Comparison of ENCODE assay signal across 1 cellular context in the genomic region with DNA sequence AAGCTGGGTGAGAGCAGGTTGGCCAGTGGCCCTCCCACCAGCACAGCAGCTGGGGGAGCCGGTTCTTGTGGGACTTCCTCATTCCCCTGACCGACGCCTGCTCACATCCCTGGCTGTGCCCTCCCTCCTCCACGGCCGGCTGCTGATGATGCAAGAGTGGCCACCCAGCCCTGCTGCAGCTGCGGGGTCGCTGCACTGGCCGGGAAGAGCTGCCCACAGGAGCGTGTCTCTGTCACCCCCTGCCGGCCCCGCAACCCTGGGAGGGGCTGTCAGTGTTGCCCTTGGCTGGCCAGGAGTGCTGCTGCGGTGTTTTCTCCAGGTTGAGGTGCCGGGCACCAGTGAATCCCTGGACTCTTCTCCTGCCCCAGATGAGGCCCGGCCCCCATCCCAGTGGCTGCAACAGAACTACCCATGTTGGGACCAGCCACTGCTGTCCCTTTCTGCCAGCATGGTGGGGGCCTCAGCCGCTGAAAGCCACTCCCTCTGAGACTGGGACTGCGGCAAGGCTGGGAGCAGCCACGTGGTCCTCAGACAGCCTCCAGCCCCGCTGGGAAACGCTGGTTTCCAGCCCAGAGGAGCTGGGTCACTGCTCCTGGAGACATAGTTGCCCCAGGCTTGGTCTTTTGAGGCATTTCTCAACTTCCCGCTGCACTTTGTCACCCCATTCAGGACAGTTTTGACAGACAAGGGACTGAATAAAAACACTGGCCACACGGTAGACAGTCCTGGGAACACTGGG.
TF ChIP-seq lines count a peak whose summit lies in the region.

No MANE protein-coding gene starts in this region.

TF ChIP-seq in K562, 482 proteins besides CTCF, POLR2A, EP300 and RAD21 (continued from another document and continues in another):
- TF ChIP-seq ZFP1 (CRISPR knock-in tag; IDR thresholded peaks at IDR 0.05) (no peak), SMAD3 (CRISPR knock-in tag; conservative IDR thresholded peaks at IDR 0.05) (no peak), KHSRP (IDR thresholded peaks at IDR 0.05) (no peak), NR2C1 (IDR thresholded peaks at IDR 0.05) (no peak), NR2C1 (tag; IDR thresholded peaks at IDR 0.05) (no peak), FIP1L1 (IDR thresholded peaks at IDR 0.05; ENCODE audit: low read depth, low read length, poor library complexity, severe bottlenecking) (peak; percentile 78), FOXJ3 (CRISPR knock-in tag; IDR thresholded peaks at IDR 0.05) (no peak), CHD4 (IDR thresholded peaks at IDR 0.05; ENCODE audit: insufficient read depth, insufficient replicate concordance, low read depth, low read length, poor library complexity, severe bottlenecking) (no peak), KDM5B (IDR thresholded peaks at IDR 0.05; ENCODE audit: insufficient replicate concordance, low read depth, low read length) (no peak), SIN3B (IDR thresholded peaks at IDR 0.05; ENCODE audit: low read depth) (peak; percentile 19; the same call in 1 of the 2 replicates), RBM22 (IDR thresholded peaks at IDR 0.05; ENCODE audit: low read depth, low read length, poor library complexity, severe bottlenecking) (no peak), MYNN (IDR thresholded peaks at IDR 0.05) (peak; percentile 91), MYNN (CRISPR knock-in tag; IDR thresholded peaks at IDR 0.05) (no peak), GATA2 (CRISPR knock-in tag; IDR thresholded peaks at IDR 0.05) (no peak), STAT5A (IDR thresholded peaks at IDR 0.05; ENCODE audit: borderline replicate concordance, low read length) (no peak), HDAC8 (tag; IDR thresholded peaks at IDR 0.05) (0 out of 2 replicates have a peak, but pooled peaks have one; percentile 29), ZFP36 (IDR thresholded peaks at IDR 0.05; ENCODE audit: low read depth, low read length, partially characterized antibody) (no peak), BACH1 (tag; IDR thresholded peaks at IDR 0.05) (no peak), TEAD2 (tag; IDR thresholded peaks at IDR 0.05) (no peak), ZNF263 (CRISPR knock-in tag; IDR thresholded peaks at IDR 0.05; ENCODE audit: borderline replicate concordance) (peak; percentile 93), SMARCA5 (IDR thresholded peaks at IDR 0.05) (no peak), HLTF (IDR thresholded peaks at IDR 0.05) (no peak), CBX1 (IDR thresholded peaks at IDR 0.05; ENCODE audit: low read depth) (peak; percentile 28; the same call in 1 of the 2 replicates), FOXJ2 (tag; IDR thresholded peaks at IDR 0.05) (no peak), L3MBTL2 (IDR thresholded peaks at IDR 0.05) (peak; percentile 53), ZFX (CRISPR knock-in tag; IDR thresholded peaks at IDR 0.05) (no peak)
- TF ChIP-seq, protein P1, sequence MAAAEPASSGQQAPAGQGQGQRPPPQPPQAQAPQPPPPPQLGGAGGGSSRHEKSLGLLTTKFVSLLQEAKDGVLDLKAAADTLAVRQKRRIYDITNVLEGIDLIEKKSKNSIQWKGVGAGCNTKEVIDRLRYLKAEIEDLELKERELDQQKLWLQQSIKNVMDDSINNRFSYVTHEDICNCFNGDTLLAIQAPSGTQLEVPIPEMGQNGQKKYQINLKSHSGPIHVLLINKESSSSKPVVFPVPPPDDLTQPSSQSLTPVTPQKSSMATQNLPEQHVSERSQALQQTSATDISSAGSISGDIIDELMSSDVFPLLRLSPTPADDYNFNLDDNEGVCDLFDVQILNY (CRISPR knock-in tag; IDR thresholded peaks at IDR 0.05) = no peak
- TF ChIP-seq, protein P2, sequence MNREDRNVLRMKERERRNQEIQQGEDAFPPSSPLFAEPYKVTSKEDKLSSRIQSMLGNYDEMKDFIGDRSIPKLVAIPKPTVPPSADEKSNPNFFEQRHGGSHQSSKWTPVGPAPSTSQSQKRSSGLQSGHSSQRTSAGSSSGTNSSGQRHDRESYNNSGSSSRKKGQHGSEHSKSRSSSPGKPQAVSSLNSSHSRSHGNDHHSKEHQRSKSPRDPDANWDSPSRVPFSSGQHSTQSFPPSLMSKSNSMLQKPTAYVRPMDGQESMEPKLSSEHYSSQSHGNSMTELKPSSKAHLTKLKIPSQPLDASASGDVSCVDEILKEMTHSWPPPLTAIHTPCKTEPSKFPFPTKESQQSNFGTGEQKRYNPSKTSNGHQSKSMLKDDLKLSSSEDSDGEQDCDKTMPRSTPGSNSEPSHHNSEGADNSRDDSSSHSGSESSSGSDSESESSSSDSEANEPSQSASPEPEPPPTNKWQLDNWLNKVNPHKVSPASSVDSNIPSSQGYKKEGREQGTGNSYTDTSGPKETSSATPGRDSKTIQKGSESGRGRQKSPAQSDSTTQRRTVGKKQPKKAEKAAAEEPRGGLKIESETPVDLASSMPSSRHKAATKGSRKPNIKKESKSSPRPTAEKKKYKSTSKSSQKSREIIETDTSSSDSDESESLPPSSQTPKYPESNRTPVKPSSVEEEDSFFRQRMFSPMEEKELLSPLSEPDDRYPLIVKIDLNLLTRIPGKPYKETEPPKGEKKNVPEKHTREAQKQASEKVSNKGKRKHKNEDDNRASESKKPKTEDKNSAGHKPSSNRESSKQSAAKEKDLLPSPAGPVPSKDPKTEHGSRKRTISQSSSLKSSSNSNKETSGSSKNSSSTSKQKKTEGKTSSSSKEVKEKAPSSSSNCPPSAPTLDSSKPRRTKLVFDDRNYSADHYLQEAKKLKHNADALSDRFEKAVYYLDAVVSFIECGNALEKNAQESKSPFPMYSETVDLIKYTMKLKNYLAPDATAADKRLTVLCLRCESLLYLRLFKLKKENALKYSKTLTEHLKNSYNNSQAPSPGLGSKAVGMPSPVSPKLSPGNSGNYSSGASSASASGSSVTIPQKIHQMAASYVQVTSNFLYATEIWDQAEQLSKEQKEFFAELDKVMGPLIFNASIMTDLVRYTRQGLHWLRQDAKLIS (CRISPR knock-in tag; IDR thresholded peaks at IDR 0.05) = peak; percentile 74; the same call in 1 of the 2 replicates
- TF ChIP-seq, protein P3, sequence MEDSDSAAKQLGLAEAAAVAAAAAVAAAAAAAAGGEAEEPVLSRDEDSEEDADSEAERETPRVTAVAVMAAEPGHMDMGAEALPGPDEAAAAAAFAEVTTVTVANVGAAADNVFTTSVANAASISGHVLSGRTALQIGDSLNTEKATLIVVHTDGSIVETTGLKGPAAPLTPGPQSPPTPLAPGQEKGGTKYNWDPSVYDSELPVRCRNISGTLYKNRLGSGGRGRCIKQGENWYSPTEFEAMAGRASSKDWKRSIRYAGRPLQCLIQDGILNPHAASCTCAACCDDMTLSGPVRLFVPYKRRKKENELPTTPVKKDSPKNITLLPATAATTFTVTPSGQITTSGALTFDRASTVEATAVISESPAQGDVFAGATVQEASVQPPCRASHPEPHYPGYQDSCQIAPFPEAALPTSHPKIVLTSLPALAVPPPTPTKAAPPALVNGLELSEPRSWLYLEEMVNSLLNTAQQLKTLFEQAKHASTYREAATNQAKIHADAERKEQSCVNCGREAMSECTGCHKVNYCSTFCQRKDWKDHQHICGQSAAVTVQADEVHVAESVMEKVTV (CRISPR knock-in tag; IDR thresholded peaks at IDR 0.05) = no peak
- TF ChIP-seq, protein P4, sequence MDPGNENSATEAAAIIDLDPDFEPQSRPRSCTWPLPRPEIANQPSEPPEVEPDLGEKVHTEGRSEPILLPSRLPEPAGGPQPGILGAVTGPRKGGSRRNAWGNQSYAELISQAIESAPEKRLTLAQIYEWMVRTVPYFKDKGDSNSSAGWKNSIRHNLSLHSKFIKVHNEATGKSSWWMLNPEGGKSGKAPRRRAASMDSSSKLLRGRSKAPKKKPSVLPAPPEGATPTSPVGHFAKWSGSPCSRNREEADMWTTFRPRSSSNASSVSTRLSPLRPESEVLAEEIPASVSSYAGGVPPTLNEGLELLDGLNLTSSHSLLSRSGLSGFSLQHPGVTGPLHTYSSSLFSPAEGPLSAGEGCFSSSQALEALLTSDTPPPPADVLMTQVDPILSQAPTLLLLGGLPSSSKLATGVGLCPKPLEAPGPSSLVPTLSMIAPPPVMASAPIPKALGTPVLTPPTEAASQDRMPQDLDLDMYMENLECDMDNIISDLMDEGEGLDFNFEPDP (CRISPR knock-in tag; IDR thresholded peaks at IDR 0.05) = no peak
- TF ChIP-seq, protein P5, sequence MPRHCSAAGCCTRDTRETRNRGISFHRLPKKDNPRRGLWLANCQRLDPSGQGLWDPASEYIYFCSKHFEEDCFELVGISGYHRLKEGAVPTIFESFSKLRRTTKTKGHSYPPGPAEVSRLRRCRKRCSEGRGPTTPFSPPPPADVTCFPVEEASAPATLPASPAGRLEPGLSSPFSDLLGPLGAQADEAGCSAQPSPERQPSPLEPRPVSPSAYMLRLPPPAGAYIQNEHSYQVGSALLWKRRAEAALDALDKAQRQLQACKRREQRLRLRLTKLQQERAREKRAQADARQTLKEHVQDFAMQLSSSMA (CRISPR knock-in tag; IDR thresholded peaks at IDR 0.05) = no peak
- TF ChIP-seq, protein P6, sequence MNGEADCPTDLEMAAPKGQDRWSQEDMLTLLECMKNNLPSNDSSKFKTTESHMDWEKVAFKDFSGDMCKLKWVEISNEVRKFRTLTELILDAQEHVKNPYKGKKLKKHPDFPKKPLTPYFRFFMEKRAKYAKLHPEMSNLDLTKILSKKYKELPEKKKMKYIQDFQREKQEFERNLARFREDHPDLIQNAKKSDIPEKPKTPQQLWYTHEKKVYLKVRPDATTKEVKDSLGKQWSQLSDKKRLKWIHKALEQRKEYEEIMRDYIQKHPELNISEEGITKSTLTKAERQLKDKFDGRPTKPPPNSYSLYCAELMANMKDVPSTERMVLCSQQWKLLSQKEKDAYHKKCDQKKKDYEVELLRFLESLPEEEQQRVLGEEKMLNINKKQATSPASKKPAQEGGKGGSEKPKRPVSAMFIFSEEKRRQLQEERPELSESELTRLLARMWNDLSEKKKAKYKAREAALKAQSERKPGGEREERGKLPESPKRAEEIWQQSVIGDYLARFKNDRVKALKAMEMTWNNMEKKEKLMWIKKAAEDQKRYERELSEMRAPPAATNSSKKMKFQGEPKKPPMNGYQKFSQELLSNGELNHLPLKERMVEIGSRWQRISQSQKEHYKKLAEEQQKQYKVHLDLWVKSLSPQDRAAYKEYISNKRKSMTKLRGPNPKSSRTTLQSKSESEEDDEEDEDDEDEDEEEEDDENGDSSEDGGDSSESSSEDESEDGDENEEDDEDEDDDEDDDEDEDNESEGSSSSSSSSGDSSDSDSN (IDR thresholded peaks at IDR 0.05; ENCODE audit: borderline replicate concordance in 1 of 2, low read depth in 2 of 2, low read length in 2 of 2) = peak in 1 of 2 experiments; percentile 59; a peak in 1 of 4 replicates
- TF ChIP-seq, protein P7, sequence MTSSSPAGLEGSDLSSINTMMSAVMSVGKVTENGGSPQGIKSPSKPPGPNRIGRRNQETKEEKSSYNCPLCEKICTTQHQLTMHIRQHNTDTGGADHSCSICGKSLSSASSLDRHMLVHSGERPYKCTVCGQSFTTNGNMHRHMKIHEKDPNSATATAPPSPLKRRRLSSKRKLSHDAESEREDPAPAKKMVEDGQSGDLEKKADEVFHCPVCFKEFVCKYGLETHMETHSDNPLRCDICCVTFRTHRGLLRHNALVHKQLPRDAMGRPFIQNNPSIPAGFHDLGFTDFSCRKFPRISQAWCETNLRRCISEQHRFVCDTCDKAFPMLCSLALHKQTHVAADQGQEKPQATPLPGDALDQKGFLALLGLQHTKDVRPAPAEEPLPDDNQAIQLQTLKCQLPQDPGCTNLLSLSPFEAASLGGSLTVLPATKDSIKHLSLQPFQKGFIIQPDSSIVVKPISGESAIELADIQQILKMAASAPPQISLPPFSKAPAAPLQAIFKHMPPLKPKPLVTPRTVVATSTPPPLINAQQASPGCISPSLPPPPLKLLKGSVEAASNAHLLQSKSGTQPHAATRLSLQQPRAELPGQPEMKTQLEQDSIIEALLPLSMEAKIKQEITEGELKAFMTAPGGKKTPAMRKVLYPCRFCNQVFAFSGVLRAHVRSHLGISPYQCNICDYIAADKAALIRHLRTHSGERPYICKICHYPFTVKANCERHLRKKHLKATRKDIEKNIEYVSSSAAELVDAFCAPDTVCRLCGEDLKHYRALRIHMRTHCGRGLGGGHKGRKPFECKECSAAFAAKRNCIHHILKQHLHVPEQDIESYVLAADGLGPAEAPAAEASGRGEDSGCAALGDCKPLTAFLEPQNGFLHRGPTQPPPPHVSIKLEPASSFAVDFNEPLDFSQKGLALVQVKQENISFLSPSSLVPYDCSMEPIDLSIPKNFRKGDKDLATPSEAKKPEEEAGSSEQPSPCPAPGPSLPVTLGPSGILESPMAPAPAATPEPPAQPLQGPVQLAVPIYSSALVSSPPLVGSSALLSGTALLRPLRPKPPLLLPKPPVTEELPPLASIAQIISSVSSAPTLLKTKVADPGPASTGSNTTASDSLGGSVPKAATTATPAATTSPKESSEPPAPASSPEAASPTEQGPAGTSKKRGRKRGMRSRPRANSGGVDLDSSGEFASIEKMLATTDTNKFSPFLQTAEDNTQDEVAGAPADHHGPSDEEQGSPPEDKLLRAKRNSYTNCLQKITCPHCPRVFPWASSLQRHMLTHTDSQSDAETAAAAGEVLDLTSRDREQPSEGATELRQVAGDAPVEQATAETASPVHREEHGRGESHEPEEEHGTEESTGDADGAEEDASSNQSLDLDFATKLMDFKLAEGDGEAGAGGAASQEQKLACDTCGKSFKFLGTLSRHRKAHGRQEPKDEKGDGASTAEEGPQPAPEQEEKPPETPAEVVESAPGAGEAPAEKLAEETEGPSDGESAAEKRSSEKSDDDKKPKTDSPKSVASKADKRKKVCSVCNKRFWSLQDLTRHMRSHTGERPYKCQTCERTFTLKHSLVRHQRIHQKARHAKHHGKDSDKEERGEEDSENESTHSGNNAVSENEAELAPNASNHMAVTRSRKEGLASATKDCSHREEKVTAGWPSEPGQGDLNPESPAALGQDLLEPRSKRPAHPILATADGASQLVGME (CRISPR knock-in tag; IDR thresholded peaks at IDR 0.05) = no peak
- TF ChIP-seq, protein P8, sequence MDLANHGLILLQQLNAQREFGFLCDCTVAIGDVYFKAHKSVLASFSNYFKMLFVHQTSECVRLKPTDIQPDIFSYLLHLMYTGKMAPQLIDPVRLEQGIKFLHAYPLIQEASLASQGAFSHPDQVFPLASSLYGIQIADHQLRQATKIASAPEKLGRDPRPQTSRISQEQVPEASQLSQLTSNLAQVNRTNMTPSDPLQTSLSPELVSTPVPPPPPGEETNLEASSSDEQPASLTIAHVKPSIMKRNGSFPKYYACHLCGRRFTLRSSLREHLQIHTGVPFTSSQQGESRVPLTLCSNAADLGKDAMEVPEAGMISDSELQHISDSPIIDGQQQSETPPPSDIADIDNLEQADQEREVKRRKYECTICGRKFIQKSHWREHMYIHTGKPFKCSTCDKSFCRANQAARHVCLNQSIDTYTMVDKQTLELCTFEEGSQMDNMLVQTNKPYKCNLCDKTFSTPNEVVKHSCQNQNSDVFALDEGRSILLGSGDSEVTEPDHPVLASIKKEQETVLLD (IDR thresholded peaks at IDR 0.05) = no peak
- TF ChIP-seq, protein P9, sequence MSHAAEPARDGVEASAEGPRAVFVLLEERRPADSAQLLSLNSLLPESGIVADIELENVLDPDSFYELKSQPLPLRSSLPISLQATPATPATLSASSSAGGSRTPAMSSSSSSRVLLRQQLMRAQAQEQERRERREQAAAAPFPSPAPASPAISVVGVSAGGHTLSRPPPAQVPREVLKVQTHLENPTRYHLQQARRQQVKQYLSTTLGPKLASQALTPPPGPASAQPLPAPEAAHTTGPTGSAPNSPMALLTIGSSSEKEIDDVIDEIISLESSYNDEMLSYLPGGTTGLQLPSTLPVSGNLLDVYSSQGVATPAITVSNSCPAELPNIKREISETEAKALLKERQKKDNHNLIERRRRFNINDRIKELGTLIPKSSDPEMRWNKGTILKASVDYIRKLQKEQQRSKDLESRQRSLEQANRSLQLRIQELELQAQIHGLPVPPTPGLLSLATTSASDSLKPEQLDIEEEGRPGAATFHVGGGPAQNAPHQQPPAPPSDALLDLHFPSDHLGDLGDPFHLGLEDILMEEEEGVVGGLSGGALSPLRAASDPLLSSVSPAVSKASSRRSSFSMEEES (CRISPR knock-in tag; IDR thresholded peaks at IDR 0.05) = no peak
